ENCODE assay signal across 10 cellular contexts in the genomic region with DNA sequence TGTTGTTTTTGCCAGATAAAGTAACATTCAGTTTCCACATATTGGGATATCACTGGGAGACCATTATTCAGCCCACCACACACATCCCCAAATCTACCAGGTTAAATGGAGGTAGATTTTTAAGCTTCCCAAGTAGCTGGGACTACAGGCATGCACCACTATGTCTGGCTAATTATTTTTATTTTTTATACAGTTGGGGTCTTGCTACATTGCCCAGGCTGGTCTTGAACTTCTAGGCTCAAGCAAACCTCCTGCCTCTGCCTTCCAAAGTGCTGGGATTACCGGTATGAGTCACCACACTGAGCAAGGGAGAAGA.
DNase-seq lines count a peak whose midpoint lies in the region; ATAC-seq and TF ChIP-seq lines count a peak whose summit lies in the region.
"Had no signal": no experiment of that assay in that cellular context is flagged by ENCODE, and none has a peak within 500 bp of the region (broad histone marks: within the 10 kb centered on the region; RNA-seq: fewer than 3 reads in every experiment).

No MANE protein-coding gene starts in this region.

- H3K9me3 Mint-ChIP-seq in activated T-cell treated with anti-CD3 and anti-CD28 coated beads, Interleukin-2, amount 50 U/mL, for 72 hours = peaks cover 0 to 1% of the 10 kb centered on the region in 2 donors

- H3K4me3 ChIP-seq in adrenal gland (no peak overlapping the region), lung (no peak overlapping the region), thyroid gland (replicated peaks in 1 of 3) (no peak overlapping the region)

- peaks cover 50% of the 10 kb centered on the region for H3K4me1 Mint-ChIP-seq in activated T-cell treated with anti-CD3 and anti-CD28 coated beads, Interleukin-2, amount 50 U/mL, for 72 hours (ENCODE audit: low read depth)

- H3K4me1 ChIP-seq in adrenal gland (replicated peaks in 1 of 2) (peaks cover 24 to 29% of the 10 kb centered on the region in 2 donors), lung (ENCODE audit: control insufficient read depth in 2 of 2, insufficient read depth in 2 of 2, low read length in 2 of 2) (peaks cover 10 to 16% of the 10 kb centered on the region in 2 donors), thyroid gland (peaks cover 27 to 50% of the 10 kb centered on the region in 2 donors)

- H3K4me3 Mint-ChIP-seq in activated T-cell treated with anti-CD3 and anti-CD28 coated beads, Interleukin-2, amount 50 U/mL, for 72 hours = peak overlapping the region; percentile 20 to 71

- TF ChIP-seq POLR2A in adrenal gland (IDR thresholded peaks at IDR 0.05) (no peak), thyroid gland (IDR thresholded peaks at IDR 0.05) (no peak)

- peaks cover 3 to 4% of the 10 kb centered on the region in 2 donors for H3K36me3 Mint-ChIP-seq in activated T-cell treated with anti-CD3 and anti-CD28 coated beads, Interleukin-2, amount 50 U/mL, for 72 hours (ENCODE audit: insufficient read depth in 2 of 2)

- H3K27ac ChIP-seq in adrenal gland (peak overlapping the region; percentile 57 to 95 (median 86)), lung (ENCODE audit: low read depth in 1 of 2, low read length in 1 of 2) (peak overlapping the region; percentile 71 to 92), thyroid gland (peak overlapping the region; percentile 93 to 99 (median 98))
- H3K27ac ChIP-seq: WERI-Rb-1 had no signal

- DNase-seq in activated T-cell treated with anti-CD3 and anti-CD28 coated beads, Interleukin-2, amount 50 U/mL, for 72 hours = no peak
- no peak for DNase-seq in activated T-cell treated with anti-CD3 and anti-CD28 coated beads for 4 hours
- DNase-seq in adrenal gland = no peak
- no peak for DNase-seq in lung (ENCODE audit: low spot score)
- no peak for DNase-seq in thyroid gland
- no peak for DNase-seq in COR-L47 (lab: John Stamatoyannopoulos, UW)
- DNase-seq in NCI-H1092 treated with DMSO at 0.1 percent for 48 hours (lab: John Stamatoyannopoulos, UW) = no peak
- DNase-seq: NCI-H82, WERI-Rb-1 had no signal

- intact Hi-C loops in adrenal gland (cut with DNase I) (loop anchor here (5.0 to 10.0 kb wide), 3 partner anchors 111 to 221 kb away; no protein-coding TSS in a partner anchor), thyroid gland (cut with DNase I) (no loop called here)

- no peak for ATAC-seq in activated T-cell treated with anti-CD3 and anti-CD28 coated beads, Interleukin-2, amount 50 U/mL, for 72 hours (replicated peaks in 1 of 2)
- ATAC-seq in lung (ENCODE audit: insufficient read depth, low FRiP score) (no peak), GM21786 (IDR thresholded peaks at IDR 0.05; ENCODE audit: unreplicated experiment) (no peak)

- 18 to 67% (median 34%) methylated on average over 1 of the region's 1 CpG for WGBS in adrenal gland, 4 donors
- WGBS in lung, 2 donors = 27 to 48% methylated on average over 1 of the region's 1 CpG
- WGBS in thyroid gland, 2 donors = 14 to 25% methylated on average over 1 of the region's 1 CpG

- no peak for TF ChIP-seq CTCF in adrenal gland (IDR thresholded peaks at IDR 0.05)
- no peak for TF ChIP-seq CTCF in lung (IDR thresholded peaks at IDR 0.05; ENCODE audit: control extremely low read depth, extremely low read depth)
- TF ChIP-seq CTCF in thyroid gland (IDR thresholded peaks at IDR 0.05) = no peak

- peak overlapping the region; percentile 33 for H3K27ac Mint-ChIP-seq in activated T-cell treated with anti-CD3 and anti-CD28 coated beads, Interleukin-2, amount 50 U/mL, for 72 hours

- H3K36me3 ChIP-seq in adrenal gland (replicated peaks in 1 of 2) (no peaks in the 10 kb centered on the region), lung (ENCODE audit: control insufficient read depth in 2 of 2, insufficient read depth in 2 of 2, low read length in 2 of 2) (no peaks in the 10 kb centered on the region), thyroid gland (no peaks in the 10 kb centered on the region)
- H3K36me3 ChIP-seq: WERI-Rb-1 had no signal

- H3K27me3 ChIP-seq in adrenal gland (no peaks in the 10 kb centered on the region), lung (ENCODE audit: control insufficient read depth, insufficient read depth) (no peaks in the 10 kb centered on the region), thyroid gland (no peaks in the 10 kb centered on the region)

- no peaks in the 10 kb centered on the region for H3K27me3 Mint-ChIP-seq in activated T-cell treated with anti-CD3 and anti-CD28 coated beads, Interleukin-2, amount 50 U/mL, for 72 hours (ENCODE audit: low read depth)

- no peaks in the 10 kb centered on the region for H3K9me3 ChIP-seq in adrenal gland (replicated peaks in 1 of 3)
- no peaks in the 10 kb centered on the region for H3K9me3 ChIP-seq in lung (ENCODE audit: control insufficient read depth in 2 of 2, insufficient read depth in 1 of 2, low read length in 1 of 2)
- no peaks in the 10 kb centered on the region for H3K9me3 ChIP-seq in thyroid gland
